In the genomic region with DNA sequence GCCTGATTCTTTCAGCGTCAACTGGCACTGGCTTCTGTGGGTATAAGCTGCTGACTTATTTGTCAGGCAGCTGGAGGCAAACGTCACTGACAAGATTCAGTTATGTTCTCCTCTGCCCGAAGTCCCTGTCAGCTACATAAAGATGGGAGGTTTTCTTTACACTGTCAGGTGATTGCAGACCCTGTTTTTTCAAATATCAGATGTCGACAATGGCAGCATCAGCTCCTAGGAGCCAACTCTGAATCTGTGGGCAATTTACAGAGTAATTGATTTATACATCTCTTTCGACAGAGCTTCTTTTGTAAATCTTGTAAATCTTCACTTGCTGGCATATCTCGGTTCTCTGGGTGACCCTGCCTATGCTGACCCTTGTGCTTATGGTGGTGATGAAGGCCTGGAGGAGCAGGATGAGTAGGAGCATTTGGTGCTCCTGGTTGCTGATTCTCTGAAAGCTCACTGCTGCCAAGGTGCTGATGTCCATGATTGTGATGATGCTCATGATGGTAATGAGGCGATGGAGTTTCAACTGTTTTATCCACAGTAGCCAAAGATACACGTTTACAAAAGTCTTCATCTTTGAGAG, we compare ENCODE assay signal across 34 cellular contexts. TPM values are rescaled to one million over a fixed set of nuclear protein-coding genes. Genes with fewer than 3 reads are reported as not detected.
"Had no signal": no experiment of that assay in that cellular context is flagged by ENCODE, and none has a peak within 500 bp of the region (broad histone marks: within the 10 kb centered on the region; RNA-seq: fewer than 3 reads in every experiment).

No MANE protein-coding gene starts in this region.

- H3K9me3 ChIP-seq: body of pancreas, breast epithelium had no signal

- H3K4me1 Mint-ChIP-seq: activated CD4-positive, alpha-beta memory T cell treated with anti-CD3 and anti-CD28 coated beads, Interleukin-2, amount 10 ng/mL, durations not matched to agents 7 days and 5 days; activated CD4-positive, alpha-beta T cell treated with anti-CD3 and anti-CD28 coated beads for 36 hours; activated CD4-positive, alpha-beta T cell treated with anti-CD3 and anti-CD28 coated beads, Interleukin-2, amount 10 ng/mL, durations not matched to agents 7 days and 5 days; activated CD8-positive, alpha-beta memory T cell treated with anti-CD3 and anti-CD28 coated beads, Interleukin-2, amount 10 ng/mL, durations not matched to agents 7 days and 5 days; activated naive CD4-positive, alpha-beta T cell treated with anti-CD3 and anti-CD28 coated beads, Interleukin-2, amount 10 ng/mL, durations not matched to agents 7 days and 5 days; activated naive CD4-positive, alpha-beta T cell treated with anti-CD3 and anti-CD28 coated beads, Interleukin-2, amount 50 U/mL, for 24 hours; activated naive CD8-positive, alpha-beta T cell treated with anti-CD3 and anti-CD28 coated beads, Interleukin-2, amount 10 ng/mL, durations not matched to agents 7 days and 5 days; activated naive CD8-positive, alpha-beta T cell treated with anti-CD3 and anti-CD28 coated beads, Interleukin-2, amount 50 U/mL, for 24 hours had no signal

- H3K36me3 ChIP-seq: brain microvascular endothelial cell had no signal

- H3K9me3 Mint-ChIP-seq: activated CD4-positive, alpha-beta memory T cell treated with anti-CD3 and anti-CD28 coated beads, Interleukin-2, amount 10 ng/mL, durations not matched to agents 7 days and 5 days; activated naive CD4-positive, alpha-beta T cell treated with anti-CD3 and anti-CD28 coated beads, Interleukin-2, amount 10 ng/mL, durations not matched to agents 7 days and 5 days; activated naive CD4-positive, alpha-beta T cell treated with anti-CD3 and anti-CD28 coated beads, Interleukin-2, amount 50 U/mL, for 24 hours; activated T-cell treated with anti-CD3 and anti-CD28 coated beads, Interleukin-2, amount 50 U/mL, for 24 hours; T-helper 2 cell treated with Interferon-gamma antibody and Interleukin-4, amounts not matched to agents 5 μg/mL and 100 μg/mL, for 36 hours had no signal

- H3K27me3 ChIP-seq: body of pancreas, brain microvascular endothelial cell, breast epithelium had no signal

- H3K4me3 Mint-ChIP-seq: activated CD4-positive, alpha-beta memory T cell treated with anti-CD3 and anti-CD28 coated beads, Interleukin-2, amount 10 ng/mL, durations not matched to agents 7 days and 5 days; activated CD4-positive, alpha-beta T cell treated with anti-CD3 and anti-CD28 coated beads for 36 hours; activated CD4-positive, alpha-beta T cell treated with anti-CD3 and anti-CD28 coated beads, Interleukin-2, amount 10 ng/mL, durations not matched to agents 7 days and 5 days; activated CD8-positive, alpha-beta memory T cell treated with anti-CD3 and anti-CD28 coated beads, Interleukin-2, amount 10 ng/mL, durations not matched to agents 7 days and 5 days; activated CD8-positive, alpha-beta T cell treated with anti-CD3 and anti-CD28 coated beads, Interleukin-2, amount 10 ng/mL, durations not matched to agents 7 days and 5 days; activated naive CD4-positive, alpha-beta T cell treated with anti-CD3 and anti-CD28 coated beads, Interleukin-2, amount 10 ng/mL, durations not matched to agents 7 days and 5 days; activated naive CD4-positive, alpha-beta T cell treated with anti-CD3 and anti-CD28 coated beads, Interleukin-2, amount 50 U/mL, for 24 hours; activated naive CD8-positive, alpha-beta T cell; activated naive CD8-positive, alpha-beta T cell treated with anti-CD3 and anti-CD28 coated beads, Interleukin-2, amount 10 ng/mL, durations not matched to agents 7 days and 5 days; activated naive CD8-positive, alpha-beta T cell treated with anti-CD3 and anti-CD28 coated beads, Interleukin-2, amount 50 U/mL, for 24 hours; activated T-cell treated with anti-CD3 and anti-CD28 coated beads, Interleukin-2, amount 50 U/mL, for 24 hours; T-helper 1 cell treated with Interleukin-12 subunit alpha and Interleukin-12 subunit beta and Interleukin-4 antibody, amounts not matched to agents 30 μg/mL and 1 μg/mL, for 36 hours; T-helper 2 cell treated with Interferon-gamma antibody and Interleukin-4, amounts not matched to agents 5 μg/mL and 100 μg/mL, for 36 hours had no signal

- H3K27ac Mint-ChIP-seq: activated CD4-positive, alpha-beta memory T cell treated with anti-CD3 and anti-CD28 coated beads, Interleukin-2, amount 10 ng/mL, durations not matched to agents 7 days and 5 days; activated CD4-positive, alpha-beta T cell treated with anti-CD3 and anti-CD28 coated beads for 36 hours; activated CD4-positive, alpha-beta T cell treated with anti-CD3 and anti-CD28 coated beads, Interleukin-2, amount 10 ng/mL, durations not matched to agents 7 days and 5 days; activated CD8-positive, alpha-beta memory T cell treated with anti-CD3 and anti-CD28 coated beads, Interleukin-2, amount 10 ng/mL, durations not matched to agents 7 days and 5 days; activated CD8-positive, alpha-beta T cell treated with anti-CD3 and anti-CD28 coated beads, Interleukin-2, amount 10 ng/mL, durations not matched to agents 7 days and 5 days; activated naive CD4-positive, alpha-beta T cell treated with anti-CD3 and anti-CD28 coated beads, Interleukin-2, amount 10 ng/mL, durations not matched to agents 7 days and 5 days; activated naive CD4-positive, alpha-beta T cell treated with anti-CD3 and anti-CD28 coated beads, Interleukin-2, amount 50 U/mL, for 24 hours; activated naive CD8-positive, alpha-beta T cell; activated naive CD8-positive, alpha-beta T cell treated with anti-CD3 and anti-CD28 coated beads, Interleukin-2, amount 10 ng/mL, durations not matched to agents 7 days and 5 days; activated naive CD8-positive, alpha-beta T cell treated with anti-CD3 and anti-CD28 coated beads, Interleukin-2, amount 50 U/mL, for 24 hours; activated T-cell treated with anti-CD3 and anti-CD28 coated beads, Interleukin-2, amount 50 U/mL, for 24 hours; activated T-helper 2 cell treated with anti-CD3 and anti-CD28 coated beads, Interferon-gamma antibody, Interleukin-2, Interleukin-4, amounts not matched to agents 10 μg/mL and 5 μg/mL and 100 μg/mL, durations not matched to agents 14 hours and 24 hours and 36 hours; T-helper 1 cell treated with Interleukin-12 subunit alpha and Interleukin-12 subunit beta and Interleukin-4 antibody, amounts not matched to agents 30 μg/mL and 1 μg/mL, for 36 hours; T-helper 2 cell treated with Interferon-gamma antibody and Interleukin-4, amounts not matched to agents 5 μg/mL and 100 μg/mL, for 36 hours had no signal

- H3K4me1 ChIP-seq: body of pancreas, breast epithelium had no signal

- ATAC-seq: activated CD4-positive, alpha-beta T cell treated with anti-CD3 and anti-CD28 coated beads for 36 hours; activated CD4-positive, CD25-positive, alpha-beta regulatory T cell treated with anti-CD3 and anti-CD28 coated beads, Interleukin-2, amount 50 U/mL, for 24 hours; activated CD8-positive, alpha-beta memory T cell treated with anti-CD3 and anti-CD28 coated beads, Interleukin-2, amount 10 ng/mL, durations not matched to agents 7 days and 5 days; activated CD8-positive, alpha-beta T cell treated with anti-CD3 and anti-CD28 coated beads, Interleukin-2, amount 10 ng/mL, durations not matched to agents 7 days and 5 days; activated naive CD8-positive, alpha-beta T cell treated with anti-CD3 and anti-CD28 coated beads, Interleukin-2, amount 50 U/mL, for 24 hours; body of pancreas had no signal

- H3K4me3 ChIP-seq: body of pancreas, breast epithelium had no signal

- DNase-seq: activated CD4-positive, alpha-beta memory T cell treated with anti-CD3 and anti-CD28 coated beads, Interleukin-2, amount 10 ng/mL, durations not matched to agents 7 days and 5 days; activated CD4-positive, alpha-beta T cell treated with anti-CD3 and anti-CD28 coated beads for 1 hour; activated CD4-positive, alpha-beta T cell treated with anti-CD3 and anti-CD28 coated beads for 36 hours; activated CD4-positive, alpha-beta T cell treated with anti-CD3 and anti-CD28 coated beads for 48 hours; activated CD4-positive, alpha-beta T cell treated with anti-CD3 and anti-CD28 coated beads, Interleukin-2, amount 10 ng/mL, durations not matched to agents 7 days and 5 days; activated CD4-positive, alpha-beta T cell treated with anti-CD3 and anti-CD28 coated beads, Interleukin-2, amount 50 U/mL, for 48 hours; activated CD4-positive, CD25-positive, alpha-beta regulatory T cell; activated CD8-positive, alpha-beta memory T cell treated with anti-CD3 and anti-CD28 coated beads for 24 hours; activated CD8-positive, alpha-beta memory T cell treated with anti-CD3 and anti-CD28 coated beads, Interleukin-2, amount 10 ng/mL, durations not matched to agents 7 days and 5 days; activated CD8-positive, alpha-beta memory T cell treated with anti-CD3 and anti-CD28 coated beads, Interleukin-2, amount 50 U/mL, for 48 hours; activated CD8-positive, alpha-beta T cell treated with anti-CD3 and anti-CD28 coated beads, Interleukin-2, amount 10 ng/mL, durations not matched to agents 7 days and 5 days; activated effector memory CD4-positive, alpha-beta T cell treated with Interleukin-2 at 50 U/mL for 16 hours; activated gamma-delta T cell; activated naive CD4-positive, alpha-beta T cell treated with anti-CD3 and anti-CD28 coated beads, Interleukin-2, amount 10 ng/mL, durations not matched to agents 7 days and 5 days; activated naive CD4-positive, alpha-beta T cell treated with Interleukin-2 at 50 U/mL for 16 hours; activated naive CD8-positive, alpha-beta T cell treated with anti-CD3 and anti-CD28 coated beads, Interleukin-2, amount 10 ng/mL, durations not matched to agents 7 days and 5 days; activated naive CD8-positive, alpha-beta T cell treated with anti-CD3 and anti-CD28 coated beads, Interleukin-2, amount 50 U/mL, for 24 hours; activated T-cell treated with anti-CD3 and anti-CD28 coated beads, Interleukin-2, amount 50 U/mL, for 24 hours; activated T-cell treated with anti-CD3 and anti-CD28 coated beads, Interleukin-2, amount 50 U/mL, for 48 hours; anterior cingulate cortex; body of pancreas; brain microvascular endothelial cell; central memory CD4-positive, alpha-beta T cell; T-helper 1 cell; T-helper 2 cell; T-helper 9 cell had no signal

- H3K27ac ChIP-seq: body of pancreas, brain microvascular endothelial cell, breast epithelium, VCaP had no signal

- H3K36me3 Mint-ChIP-seq: activated naive CD4-positive, alpha-beta T cell treated with anti-CD3 and anti-CD28 coated beads, Interleukin-2, amount 10 ng/mL, durations not matched to agents 7 days and 5 days had no signal

- H3K27me3 Mint-ChIP-seq: activated CD4-positive, alpha-beta memory T cell treated with anti-CD3 and anti-CD28 coated beads, Interleukin-2, amount 10 ng/mL, durations not matched to agents 7 days and 5 days; activated CD4-positive, alpha-beta T cell treated with anti-CD3 and anti-CD28 coated beads for 36 hours; activated CD4-positive, alpha-beta T cell treated with anti-CD3 and anti-CD28 coated beads, Interleukin-2, amount 10 ng/mL, durations not matched to agents 7 days and 5 days; activated CD8-positive, alpha-beta memory T cell treated with anti-CD3 and anti-CD28 coated beads, Interleukin-2, amount 10 ng/mL, durations not matched to agents 7 days and 5 days; activated naive CD4-positive, alpha-beta T cell treated with anti-CD3 and anti-CD28 coated beads, Interleukin-2, amount 10 ng/mL, durations not matched to agents 7 days and 5 days; activated naive CD4-positive, alpha-beta T cell treated with anti-CD3 and anti-CD28 coated beads, Interleukin-2, amount 50 U/mL, for 24 hours; activated naive CD8-positive, alpha-beta T cell; activated naive CD8-positive, alpha-beta T cell treated with anti-CD3 and anti-CD28 coated beads, Interleukin-2, amount 10 ng/mL, durations not matched to agents 7 days and 5 days; activated naive CD8-positive, alpha-beta T cell treated with anti-CD3 and anti-CD28 coated beads, Interleukin-2, amount 50 U/mL, for 24 hours; activated T-cell treated with anti-CD3 and anti-CD28 coated beads, Interleukin-2, amount 50 U/mL, for 24 hours had no signal

RNA-seq across cellular contexts. Expression of a gene that starts 10.9 kb away (rescaled TPM):
- total RNA-seq: activated CD4-positive, alpha-beta T cell treated with anti-CD3 and anti-CD28 coated beads for 36 hours; activated CD4-positive, alpha-beta T cell treated with anti-CD3 and anti-CD28 coated beads, Interleukin-2, amount 10 ng/mL, durations not matched to agents 7 days and 5 days; activated T-helper 2 cell treated with anti-CD3 and anti-CD28 coated beads, Interferon-gamma antibody, Interleukin-2, Interleukin-4, amounts not matched to agents 10 μg/mL and 5 μg/mL and 100 μg/mL, durations not matched to agents 14 hours and 24 hours and 36 hours had no signal
